Comparison of ENCODE assay signal across 20 cellular contexts in genomic region chr5:130350131-130350530, GRCh38.
"Had no signal": no experiment of that assay in that cellular context is flagged by ENCODE, and none has a peak within 500 bp of the region (broad histone marks: within the 10 kb centered on the region; RNA-seq: fewer than 3 reads in every experiment).

No MANE protein-coding gene starts in this region.

- H3K4me3 ChIP-seq: left ventricle myocardium inferior, lung, mucosa of descending colon, ovary, sigmoid colon, spleen, tibial nerve, upper lobe of left lung, vagina had no signal

- H3K4me1 ChIP-seq: left ventricle myocardium inferior, sigmoid colon, spleen, tibial nerve, upper lobe of left lung, vagina had no signal

- H3K36me3 ChIP-seq: left ventricle myocardium inferior, ovary, sigmoid colon, spleen, tibial nerve, upper lobe of left lung, vagina had no signal

- DNase-seq: hippocampal formation; immature natural killer cell; kidney; left ventricle myocardium inferior; midbrain; mucosa of descending colon; naive thymus-derived CD4-positive, alpha-beta T cell; ovary; right cardiac atrium; sigmoid colon; small intestine; spleen; stimulated activated CD4-positive, alpha-beta T cell treated with anti-CD3 and anti-CD28 coated beads, Interleukin-4, amount 100 ng/mL, for 24 hours; stimulated activated naive CD4-positive, alpha-beta T cell treated with Interleukin-2 at 50 U/mL for 16 hours; stimulated activated naive CD8-positive, alpha-beta T cell treated with anti-CD3 and anti-CD28 coated beads, Interleukin-15, amount 100 ng/mL, for 72 hours; substantia nigra; upper lobe of left lung had no signal

- H3K27ac ChIP-seq: left ventricle myocardium inferior, ovary, sigmoid colon, spleen, tibial nerve, upper lobe of left lung, vagina had no signal

- H3K27me3 ChIP-seq: ovary, sigmoid colon, spleen, tibial nerve, upper lobe of left lung, vagina had no signal

- H3K9me3 ChIP-seq: mucosa of descending colon, ovary, sigmoid colon, tibial nerve, upper lobe of left lung, vagina had no signal
